16 cellular contexts compared by ENCODE assay signal in the genomic region with DNA sequence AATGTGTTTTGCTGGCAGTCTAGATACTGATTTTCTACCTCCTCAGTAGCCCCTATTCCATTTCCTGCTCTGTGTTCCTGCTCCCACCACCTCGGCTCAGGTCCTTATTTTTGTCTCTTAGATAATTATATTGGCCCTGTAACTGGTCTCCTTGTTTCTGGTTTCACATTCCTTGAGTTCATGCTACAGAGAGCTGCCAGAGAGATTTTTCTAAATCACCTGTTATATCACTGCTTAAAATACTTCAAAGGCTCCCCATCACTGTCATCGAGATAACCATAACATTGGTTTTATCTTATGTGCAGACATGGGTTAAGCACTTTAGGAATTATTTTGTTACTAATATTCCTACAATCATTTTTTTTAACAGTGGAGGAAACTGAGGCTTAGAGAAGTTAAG.
"Had no signal": no experiment of that assay in that cellular context is flagged by ENCODE, and none has a peak within 500 bp of the region (broad histone marks: within the 10 kb centered on the region; RNA-seq: fewer than 3 reads in every experiment).

No MANE protein-coding gene starts in this region.

- H3K4me1 Mint-ChIP-seq: central memory CD8-positive, alpha-beta T cell; endodermal cell; stimulated activated naive B cell treated with anti-CD40 and anti-IgM and Interleukin-4, amounts not matched to agents 10 μg/mL and 1 μg/mL and 100 μg/mL, for 72 hours; WTC11 had no signal

- H3K36me3 ChIP-seq: right lobe of liver, suprapubic skin had no signal

- H3K4me3 Mint-ChIP-seq: activated CD8-positive, alpha-beta T cell treated with anti-CD3 and anti-CD28 coated beads, Interleukin-2, amount 10 ng/mL, durations not matched to agents 7 days and 5 days; central memory CD8-positive, alpha-beta T cell; endodermal cell; stimulated activated naive B cell treated with anti-CD40 and anti-IgM and Interleukin-4, amounts not matched to agents 10 μg/mL and 1 μg/mL and 100 μg/mL, for 72 hours; T-helper 1 cell treated with Interleukin-12 subunit alpha and Interleukin-12 subunit beta and Interleukin-4 antibody, amounts not matched to agents 30 μg/mL and 1 μg/mL, for 36 hours; WTC11 had no signal

- H3K27me3 ChIP-seq: right lobe of liver, suprapubic skin had no signal

- H3K36me3 Mint-ChIP-seq: stimulated activated naive B cell treated with anti-CD40 and anti-IgM and Interleukin-4, amounts not matched to agents 10 μg/mL and 1 μg/mL and 100 μg/mL, for 72 hours; WTC11 had no signal

- H3K9me3 ChIP-seq: right lobe of liver, suprapubic skin had no signal

- H3K27ac ChIP-seq: right lobe of liver, suprapubic skin had no signal

- H3K9me3 Mint-ChIP-seq: central memory CD8-positive, alpha-beta T cell; endodermal cell; stimulated activated naive B cell treated with anti-CD40 and anti-IgM and Interleukin-4, amounts not matched to agents 10 μg/mL and 1 μg/mL and 100 μg/mL, for 72 hours; T-helper 1 cell treated with Interleukin-12 subunit alpha and Interleukin-12 subunit beta and Interleukin-4 antibody, amounts not matched to agents 30 μg/mL and 1 μg/mL, for 36 hours had no signal

- H3K4me1 ChIP-seq: right lobe of liver, suprapubic skin had no signal

- H3K4me3 ChIP-seq: right lobe of liver, suprapubic skin had no signal

- ATAC-seq: activated CD8-positive, alpha-beta T cell treated with anti-CD3 and anti-CD28 coated beads, Interleukin-2, amount 10 ng/mL, durations not matched to agents 7 days and 5 days; left lobe of liver; right lobe of liver; stimulated activated naive B cell treated with anti-CD40 and anti-IgM and Interleukin-4, amounts not matched to agents 10 μg/mL and 1 μg/mL and 100 μg/mL, for 72 hours; WTC11 had no signal

- H3K27ac Mint-ChIP-seq: activated CD8-positive, alpha-beta T cell treated with anti-CD3 and anti-CD28 coated beads, Interleukin-2, amount 10 ng/mL, durations not matched to agents 7 days and 5 days; endodermal cell; stimulated activated naive B cell treated with anti-CD40 and anti-IgM and Interleukin-4, amounts not matched to agents 10 μg/mL and 1 μg/mL and 100 μg/mL, for 72 hours; T-helper 1 cell treated with Interleukin-12 subunit alpha and Interleukin-12 subunit beta and Interleukin-4 antibody, amounts not matched to agents 30 μg/mL and 1 μg/mL, for 36 hours; WTC11 had no signal

- DNase-seq: activated CD4-positive, alpha-beta T cell treated with anti-CD3 and anti-CD28 coated beads for 48 hours; activated CD8-positive, alpha-beta T cell treated with anti-CD3 and anti-CD28 coated beads, Interleukin-2, amount 10 ng/mL, durations not matched to agents 7 days and 5 days; activated naive CD4-positive, alpha-beta T cell treated with Interleukin-2 at 50 U/mL for 16 hours; dermis blood vessel endothelial cell; endodermal cell; head of caudate nucleus; islet precursor cell; mesendoderm; right lobe of liver; stimulated activated CD4-positive, alpha-beta T cell treated with anti-CD3 and anti-CD28 coated beads, Interleukin-2, amount 100 ng/mL, for 24 hours; stimulated activated naive B cell treated with anti-CD40 and anti-IgM and Interleukin-4, amounts not matched to agents 10 μg/mL and 1 μg/mL and 100 μg/mL, for 72 hours had no signal
